In genomic region chr7:72254455-72254854, GRCh38 we compare ENCODE assay signal across 2 cellular contexts.
TF ChIP-seq lines count a peak whose summit lies in the region.

No MANE protein-coding gene starts in this region.

TF ChIP-seq in A549, 52 proteins besides CTCF, POLR2A, EP300 and RAD21 (continued from another document):
- TF ChIP-seq MAFK (IDR thresholded peaks at IDR 0.05; ENCODE audit: partially characterized antibody), result peak; percentile 30

TF ChIP-seq in IMR-90, 13 proteins besides CTCF, POLR2A, EP300 and RAD21:
- TF ChIP-seq MAZ (IDR thresholded peaks at IDR 0.05; ENCODE audit: borderline replicate concordance, low read depth, low read length) (no peak), MAFK (IDR thresholded peaks at IDR 0.05; ENCODE audit: low read depth, low read length) (peak; percentile 20; the same call in 1 of the 2 replicates)
